ENCODE assay signal across 16 cellular contexts in genomic region chr6:53339424-53339823, GRCh38. TPM values are rescaled to one million over a fixed set of nuclear protein-coding genes. Genes with fewer than 3 reads are reported as not detected.
DNase-seq lines count a peak whose midpoint lies in the region; ATAC-seq and TF ChIP-seq lines count a peak whose summit lies in the region.
"Had no signal": no experiment of that assay in that cellular context is flagged by ENCODE, and none has a peak within 500 bp of the region (broad histone marks: within the 10 kb centered on the region; RNA-seq: fewer than 3 reads in every experiment).

No MANE protein-coding gene starts in this region.

- peaks cover 0 to 5% of the 10 kb centered on the region in 2 experiments; a peak in 1 of 3 replicates for H3K36me3 ChIP-seq in HEK293 (ENCODE audit: control insufficient read depth in 2 of 2, insufficient read depth in 1 of 2, low read length in 2 of 2)
- H3K36me3 ChIP-seq in trophoblast cell (ENCODE audit: control insufficient read depth in 1 of 2, insufficient read depth in 2 of 2, low read length in 2 of 2): peaks cover 0 to 5% of the 10 kb centered on the region in 2 experiments
- no peaks in the 10 kb centered on the region for H3K36me3 ChIP-seq in MM.1S (replicated peaks; ENCODE audit: insufficient read depth, low read length)

- H3K36me3 Mint-ChIP-seq in activated T-cell treated with anti-CD3 and anti-CD28 coated beads, Interleukin-2, amount 50 U/mL, for 24 hours (ENCODE audit: low read depth): peaks cover 56% of the 10 kb centered on the region
- H3K36me3 Mint-ChIP-seq in activated T-helper 17 cell treated with anti-CD3 and anti-CD28 coated beads, Interleukin-2, amount 50 U/mL, for 72 hours (ENCODE audit: low read depth): peaks cover 80% of the 10 kb centered on the region
- peaks cover 11% of the 10 kb centered on the region for H3K36me3 Mint-ChIP-seq in endothelial cell (ENCODE audit: low read depth, unreplicated experiment)

- H3K27ac Mint-ChIP-seq in activated T-cell treated with anti-CD3 and anti-CD28 coated beads, Interleukin-2, amount 50 U/mL, for 24 hours: peak overlapping the region; percentile 69
- no peak overlapping the region for H3K27ac Mint-ChIP-seq in activated T-helper 17 cell treated with anti-CD3 and anti-CD28 coated beads, Interleukin-2, amount 50 U/mL, for 72 hours
- H3K27ac Mint-ChIP-seq in endothelial cell (ENCODE audit: unreplicated experiment): no peak overlapping the region

- no peaks in the 10 kb centered on the region for H3K27me3 Mint-ChIP-seq in activated T-cell treated with anti-CD3 and anti-CD28 coated beads, Interleukin-2, amount 50 U/mL, for 24 hours
- no peaks in the 10 kb centered on the region for H3K27me3 Mint-ChIP-seq in activated T-helper 17 cell treated with anti-CD3 and anti-CD28 coated beads, Interleukin-2, amount 50 U/mL, for 72 hours
- H3K27me3 Mint-ChIP-seq in endothelial cell (ENCODE audit: unreplicated experiment): peaks cover 8% of the 10 kb centered on the region

- H2BK5ac ChIP-seq in trophoblast cell (ENCODE audit: low read depth, low read length, poor library complexity): no peak overlapping the region

- H3K23ac ChIP-seq in trophoblast cell (ENCODE audit: low read length): no peak overlapping the region

- H3K9me2 ChIP-seq in MM.1S (replicated peaks; ENCODE audit: insufficient read depth, low read length): no peaks in the 10 kb centered on the region

- H3K9me3 Mint-ChIP-seq in activated T-cell treated with anti-CD3 and anti-CD28 coated beads, Interleukin-2, amount 50 U/mL, for 24 hours: no peaks in the 10 kb centered on the region
- no peaks in the 10 kb centered on the region for H3K9me3 Mint-ChIP-seq in activated T-helper 17 cell treated with anti-CD3 and anti-CD28 coated beads, Interleukin-2, amount 50 U/mL, for 72 hours
- no peaks in the 10 kb centered on the region for H3K9me3 Mint-ChIP-seq in endothelial cell (ENCODE audit: unreplicated experiment)

- H3K4me2 ChIP-seq in trophoblast cell (ENCODE audit: low read length) (no peak overlapping the region), MM.1S (ENCODE audit: low read depth, low read length) (no peak overlapping the region)

- no peak overlapping the region for H3K9ac ChIP-seq in trophoblast cell (ENCODE audit: low read length)
- H3K9ac ChIP-seq in MM.1S (ENCODE audit: low read length): no peak overlapping the region

- no peak overlapping the region for H3K18ac ChIP-seq in trophoblast cell (ENCODE audit: low read length)

- H4K12ac ChIP-seq in trophoblast cell (ENCODE audit: low read depth, low read length): no peak overlapping the region

- no peaks in the 10 kb centered on the region for H3K79me1 ChIP-seq in trophoblast cell (ENCODE audit: low read length)

- no peak overlapping the region for H4K8ac ChIP-seq in trophoblast cell (ENCODE audit: low read depth, low read length)

- H4K20me1 ChIP-seq in MM.1S (ENCODE audit: insufficient read depth, low read length): no peaks in the 10 kb centered on the region

- no peak overlapping the region for H3K4me3 Mint-ChIP-seq in activated T-cell treated with anti-CD3 and anti-CD28 coated beads, Interleukin-2, amount 50 U/mL, for 24 hours
- H3K4me3 Mint-ChIP-seq in activated T-helper 17 cell treated with anti-CD3 and anti-CD28 coated beads, Interleukin-2, amount 50 U/mL, for 72 hours: peak overlapping the region; percentile 95
- no peak overlapping the region for H3K4me3 Mint-ChIP-seq in endothelial cell (ENCODE audit: unreplicated experiment)

- peaks cover 5% of the 10 kb centered on the region for H3K79me2 ChIP-seq in trophoblast cell (ENCODE audit: control insufficient read depth, insufficient read depth, low read length, poor library complexity)
- peaks cover 90% of the 10 kb centered on the region for H3K79me2 ChIP-seq in MM.1S (ENCODE audit: low read length)

- peaks cover 24% of the 10 kb centered on the region for H3F3A ChIP-seq in MM.1S (ENCODE audit: insufficient read depth, low read length)

- H2BK120ac ChIP-seq in trophoblast cell (ENCODE audit: insufficient read depth, low read length, poor library complexity): no peak overlapping the region

- H3K27ac ChIP-seq in HEK293 (ENCODE audit: extremely low read depth, low read depth, low read length) (no peak overlapping the region), trophoblast cell (ENCODE audit: low read depth, low read length) (no peak overlapping the region), MM.1S (ENCODE audit: low read length) (no peak overlapping the region)
- H3K27ac ChIP-seq: 22Rv1, C4-2B had no signal

- DNase-seq in activated T-cell treated with anti-CD3 and anti-CD28 coated beads, Interleukin-2, amount 50 U/mL, for 24 hours: no peak
- no peak for DNase-seq in activated T-cell treated with anti-CD3 and anti-CD28 coated beads for 4 hours
- DNase-seq in trophoblast cell: no peak
- DNase-seq in MM.1S: no peak
- no peak for DNase-seq in endothelial cell (ENCODE audit: low spot score)
- DNase-seq: DMS79 treated with DMSO at 0.1 percent for 48 hours, H7, NCI-H146, NCI-H226, NCI-H526, PC-3 had no signal

- H3K27me3 ChIP-seq in trophoblast cell (ENCODE audit: insufficient read depth, low read length) (no peaks in the 10 kb centered on the region), MM.1S (replicated peaks; ENCODE audit: insufficient read depth, low read length) (no peaks in the 10 kb centered on the region)

- ATAC-seq in activated T-helper 17 cell treated with anti-CD3 and anti-CD28 coated beads, Interleukin-2, amount 50 U/mL, for 72 hours (replicated peaks): no peak
- ATAC-seq in HG03354 (IDR thresholded peaks at IDR 0.05; ENCODE audit: poor library complexity, severe bottlenecking, unreplicated experiment): no peak
- ATAC-seq: PC-3 had no signal

- CTCF ChIA-PET in HEK293 (lab: Yijun Ruan, JAX): interaction anchor here (0.6 to 1.9 kb wide), 5 partner anchors 13 to 118 kb away, joined by 3 to 4 read pairs (median 3); no protein-coding TSS in a partner anchor

- no peak overlapping the region for H2BK12ac ChIP-seq in trophoblast cell (ENCODE audit: low read length)

- POLR2A ChIA-PET in HEK293 (lab: Yijun Ruan, JAX): interaction anchor here (0.9 kb wide), 1 partner anchor 11 kb away, joined by 3 read pairs; no protein-coding TSS in a partner anchor

- no peak overlapping the region for H4K91ac ChIP-seq in trophoblast cell (ENCODE audit: low read depth, low read length)

- no peak overlapping the region for H2AK5ac ChIP-seq in trophoblast cell (ENCODE audit: low read length)

- no peak for TF ChIP-seq CTCF in HEK293 (tag by site-specific recombination; IDR thresholded peaks at IDR 0.05)
- no peak for TF ChIP-seq CTCF in MM.1S (IDR thresholded peaks at IDR 0.05; ENCODE audit: low read length)
- TF ChIP-seq CTCF in endothelial cell (IDR thresholded peaks at IDR 0.05; ENCODE audit: unreplicated experiment): no peak

- peaks cover 5% of the 10 kb centered on the region for H3K4me1 ChIP-seq in HEK293 (ENCODE audit: control insufficient read depth, insufficient read depth, low read length)
- peaks cover 7 to 9% of the 10 kb centered on the region in 2 experiments for H3K4me1 ChIP-seq in trophoblast cell (ENCODE audit: control insufficient read depth in 1 of 2, insufficient read depth in 2 of 2, low read length in 2 of 2)
- peaks cover 47% of the 10 kb centered on the region for H3K4me1 ChIP-seq in MM.1S (ENCODE audit: low read length)

- WGBS in trophoblast cell (ENCODE audit: extremely low coverage, insufficient coverage, insufficient read length): no CpG with 5 or more reads among the region's 2 CpGs

- no peak overlapping the region for H3K4me3 ChIP-seq in HEK293 (ENCODE audit: low read depth, low read length)
- H3K4me3 ChIP-seq in trophoblast cell (ENCODE audit: low read depth, low read length): no peak overlapping the region
- H3K4me3 ChIP-seq in MM.1S (ENCODE audit: low read length): no peak overlapping the region

- no peak overlapping the region for H3K14ac ChIP-seq in trophoblast cell (ENCODE audit: low read length)

- H3K4ac ChIP-seq in trophoblast cell (ENCODE audit: low read depth, low read length): peak overlapping the region; percentile 73

- H2AFZ ChIP-seq in trophoblast cell (ENCODE audit: insufficient read depth, low read length, poor library complexity) (no peak overlapping the region), MM.1S (ENCODE audit: low read length) (no peak overlapping the region)

- peaks cover 94% of the 10 kb centered on the region for H3K4me1 Mint-ChIP-seq in activated T-cell treated with anti-CD3 and anti-CD28 coated beads, Interleukin-2, amount 50 U/mL, for 24 hours (ENCODE audit: low read depth)
- peaks cover 60% of the 10 kb centered on the region for H3K4me1 Mint-ChIP-seq in activated T-helper 17 cell treated with anti-CD3 and anti-CD28 coated beads, Interleukin-2, amount 50 U/mL, for 72 hours
- H3K4me1 Mint-ChIP-seq in endothelial cell (ENCODE audit: unreplicated experiment): peaks cover 54% of the 10 kb centered on the region

- H3K9me3 ChIP-seq in HEK293 (ENCODE audit: control insufficient read depth, insufficient read depth, low read depth, low read length): no peaks in the 10 kb centered on the region
- H3K9me3 ChIP-seq in trophoblast cell (ENCODE audit: insufficient read depth, low read depth, low read length): no peaks in the 10 kb centered on the region
- no peaks in the 10 kb centered on the region for H3K9me3 ChIP-seq in MM.1S (replicated peaks; ENCODE audit: insufficient read depth, low read length)

TF ChIP-seq in HEK293, 187 proteins besides CTCF, POLR2A, EP300 and RAD21 (continues in another document):
- TF ChIP-seq ZNF585B (tag by site-specific recombination; IDR thresholded peaks at IDR 0.05) (no peak), ZEB2 (tag by site-specific recombination; IDR thresholded peaks at IDR 0.05) (0 out of 2 replicates have a peak, but pooled peaks have one; percentile 24), ZNF776 (tag by site-specific recombination; IDR thresholded peaks at IDR 0.05; ENCODE audit: borderline replicate concordance) (no peak), SALL2 (tag by site-specific recombination; IDR thresholded peaks at IDR 0.05; ENCODE audit: borderline replicate concordance) (no peak), TCF7L2 (IDR thresholded peaks at IDR 0.05; ENCODE audit: borderline replicate concordance, low read depth, low read length) (no peak), ZNF324 (tag by site-specific recombination; IDR thresholded peaks at IDR 0.05) (no peak)

RNA-seq across cellular contexts. Expression of gene ELOVL5, which starts 9.3 kb away (rescaled TPM):
- 100 to 1,000 TPM in 1 of 2 donors, 10 to 100 TPM in 1; 91.9 to 127 TPM for total RNA-seq in activated T-helper 17 cell treated with anti-CD3 and anti-CD28 coated beads, Interleukin-2, amount 50 U/mL, for 72 hours
- polyA plus RNA-seq in trophoblast cell (2013): 73.6 and 77.0 TPM in 2 replicates
- total RNA-seq in endothelial cell (ENCODE audit: unreplicated experiment): 163 TPM
